Comparison of ENCODE assay signal across 3 cellular contexts in genomic region chr11:129639300-129639699, GRCh38.
TF ChIP-seq lines count a peak whose summit lies in the region.

No MANE protein-coding gene starts in this region.

TF ChIP-seq in A549, 52 proteins besides CTCF, POLR2A, EP300 and RAD21 (continued from another document):
- TF ChIP-seq JUN (IDR thresholded peaks at IDR 0.05) = 0 out of 5 replicates have a peak, but pooled peaks of 1 of the 2 experiments have one; percentile 28
- TF ChIP-seq JUNB (IDR thresholded peaks at IDR 0.05) = peak; percentile 82
- no peak for TF ChIP-seq HOXA7 (CRISPR knock-in tag; IDR thresholded peaks at IDR 0.05)

TF ChIP-seq in HCT116, 20 proteins besides CTCF, POLR2A, EP300 and RAD21 (continued from another document):
- peak; percentile 100 for TF ChIP-seq FOSL1 (IDR thresholded peaks at IDR 0.05; ENCODE audit: low read depth)
- no peak for TF ChIP-seq ZFX (IDR thresholded peaks at IDR 0.05)
- peak; percentile 76 for TF ChIP-seq POLR2AphosphoS5 (IDR thresholded peaks at IDR 0.05; ENCODE audit: low read depth, low read length)
- TF ChIP-seq REST (IDR thresholded peaks at IDR 0.05; ENCODE audit: low read depth) = no peak
- peak; percentile 81 for TF ChIP-seq SIN3A (IDR thresholded peaks at IDR 0.05; ENCODE audit: low read depth)
- no peak for TF ChIP-seq ZNF274 (IDR thresholded peaks at IDR 0.05; ENCODE audit: low read depth, low read length)
- TF ChIP-seq ZBTB33 (IDR thresholded peaks at IDR 0.05; ENCODE audit: extremely low read depth, insufficient replicate concordance, low read length) = peak; percentile 63
- peak; percentile 66 for TF ChIP-seq YY1 (IDR thresholded peaks at IDR 0.05; ENCODE audit: extremely low read depth, insufficient replicate concordance, low read depth, low read length)
- TF ChIP-seq SP1 (IDR thresholded peaks at IDR 0.05; ENCODE audit: low read depth) = peak; percentile 99
- TF ChIP-seq MAX (IDR thresholded peaks at IDR 0.05) = peak; percentile 77
- peak; percentile 75 for TF ChIP-seq ATF3 (IDR thresholded peaks at IDR 0.05)
- TF ChIP-seq CBX3 (IDR thresholded peaks at IDR 0.05; ENCODE audit: low read depth) = peak; percentile 99
- no peak for TF ChIP-seq EZH2 (IDR thresholded peaks at IDR 0.05)
- no peak for TF ChIP-seq EZH2phosphoT487 (IDR thresholded peaks at IDR 0.05; ENCODE audit: borderline replicate concordance)
- TF ChIP-seq JUND (IDR thresholded peaks at IDR 0.05) = peak; percentile 99

TF ChIP-seq in SK-N-SH, 30 proteins besides CTCF, POLR2A, EP300 and RAD21 (continued from another document):
- TF ChIP-seq ZBTB33 (IDR thresholded peaks at IDR 0.05; ENCODE audit: borderline replicate concordance, low read depth) (peak; percentile 68; the same call in 1 of the 2 replicates), RXRA (IDR thresholded peaks at IDR 0.05; ENCODE audit: borderline replicate concordance, low read depth) (peak; percentile 86; the same call in 1 of the 2 replicates), NFIC (IDR thresholded peaks at IDR 0.05; ENCODE audit: borderline replicate concordance) (peak; percentile 85), REST (IDR thresholded peaks at IDR 0.05; ENCODE audit: low read depth, low read length) (peak; percentile 55), YY1 (IDR thresholded peaks at IDR 0.05; ENCODE audit: low read depth) (0 out of 2 replicates have a peak, but pooled peaks have one; percentile 55), ELF1 (IDR thresholded peaks at IDR 0.05) (no peak), JUND (IDR thresholded peaks at IDR 0.05) (peak; percentile 99), SIN3A (IDR thresholded peaks at IDR 0.05; ENCODE audit: borderline replicate concordance, low read depth, low read length) (no peak), MEF2A (IDR thresholded peaks at IDR 0.05; ENCODE audit: borderline replicate concordance, low read depth) (no peak), FOXM1 (IDR thresholded peaks at IDR 0.05; ENCODE audit: low read depth) (peak; percentile 85), USF1 (IDR thresholded peaks at IDR 0.05; ENCODE audit: borderline replicate concordance, low read depth) (no peak), FOSL2 (IDR thresholded peaks at IDR 0.05; ENCODE audit: borderline replicate concordance, low read depth) (peak; percentile 100), MAX (IDR thresholded peaks at IDR 0.05; ENCODE audit: low read depth) (peak; percentile 70; the same call in 1 of the 2 replicates), PBX3 (IDR thresholded peaks at IDR 0.05) (peak; percentile 93), GATA2 (CRISPR knock-in tag; IDR thresholded peaks at IDR 0.05) (no peak)
TF ChIP-seq in SK-N-SH: peak in this region for 13.
